ENCODE assay signal across 13 cellular contexts in genomic region chr16:3122926-3123570, GRCh38. TPM values are rescaled to one million over a fixed set of nuclear protein-coding genes. Genes with fewer than 3 reads are reported as not detected.
A peak's percentile ranks its signal among the peaks of the same experiment; 100 is the strongest.
DNase-seq lines count a peak whose midpoint lies in the region; ATAC-seq and TF ChIP-seq lines count a peak whose summit lies in the region.
"Had no signal": no experiment of that assay in that cellular context is flagged by ENCODE, and none has a peak within 500 bp of the region (broad histone marks: within the 10 kb centered on the region; RNA-seq: fewer than 3 reads in every experiment).

No MANE protein-coding gene starts in this region.

- no peak for ATAC-seq in CD8-positive, alpha-beta T cell
- no peak for ATAC-seq in activated T-helper 17 cell treated with anti-CD3 and anti-CD28 coated beads, Interleukin-2, amount 50 U/mL, for 72 hours (replicated peaks)

- H3K4me3 Mint-ChIP-seq in CD8-positive, alpha-beta T cell: peak overlapping the region; percentile 98
- H3K4me3 Mint-ChIP-seq in HFFc6: peak overlapping the region; percentile 96
- H3K4me3 Mint-ChIP-seq in activated T-helper 17 cell treated with anti-CD3 and anti-CD28 coated beads, Interleukin-2, amount 50 U/mL, for 72 hours: peak overlapping the region; percentile 91

- H3K4me3 ChIP-seq in CD8-positive, alpha-beta T cell (ENCODE audit: low read depth, low read length): no peak overlapping the region

- H3K27ac ChIP-seq in CD8-positive, alpha-beta T cell (ENCODE audit: low read depth, low read length): no peak overlapping the region

- no peaks in the 10 kb centered on the region for H3K9me3 ChIP-seq in CD8-positive, alpha-beta T cell (ENCODE audit: low read length)
- H3K9me3 ChIP-seq: uterus had no signal

- TF ChIP-seq CTCF in CD8-positive, alpha-beta T cell (IDR thresholded peaks at IDR 0.05): no peak
- no peak for TF ChIP-seq CTCF in HFFc6 (IDR thresholded peaks at IDR 0.05)

- no peaks in the 10 kb centered on the region for H3K36me3 ChIP-seq in CD8-positive, alpha-beta T cell (ENCODE audit: insufficient read depth, low read length)
- H3K36me3 ChIP-seq: uterus had no signal

- peaks cover 19% of the 10 kb centered on the region for H3K4me1 ChIP-seq in CD8-positive, alpha-beta T cell (ENCODE audit: insufficient read depth, low read length)

- H3K27ac Mint-ChIP-seq in CD8-positive, alpha-beta T cell: peak overlapping the region; percentile 95
- no peak overlapping the region for H3K27ac Mint-ChIP-seq in HFFc6
- no peak overlapping the region for H3K27ac Mint-ChIP-seq in activated T-helper 17 cell treated with anti-CD3 and anti-CD28 coated beads, Interleukin-2, amount 50 U/mL, for 72 hours

- peaks cover 33% of the 10 kb centered on the region for H3K4me1 Mint-ChIP-seq in CD8-positive, alpha-beta T cell (ENCODE audit: low read depth)
- peaks cover 18% of the 10 kb centered on the region for H3K4me1 Mint-ChIP-seq in HFFc6 (ENCODE audit: low read depth)
- peaks cover 16% of the 10 kb centered on the region for H3K4me1 Mint-ChIP-seq in activated T-helper 17 cell treated with anti-CD3 and anti-CD28 coated beads, Interleukin-2, amount 50 U/mL, for 72 hours

- no peaks in the 10 kb centered on the region for H3K27me3 ChIP-seq in CD8-positive, alpha-beta T cell (ENCODE audit: insufficient read depth, low read length)
- H3K27me3 ChIP-seq: uterus had no signal

- H3K9me3 Mint-ChIP-seq in CD8-positive, alpha-beta T cell: no peaks in the 10 kb centered on the region
- H3K9me3 Mint-ChIP-seq in HFFc6: no peaks in the 10 kb centered on the region
- H3K9me3 Mint-ChIP-seq in activated T-helper 17 cell treated with anti-CD3 and anti-CD28 coated beads, Interleukin-2, amount 50 U/mL, for 72 hours: no peaks in the 10 kb centered on the region

- peaks cover 5% of the 10 kb centered on the region for H3K36me3 Mint-ChIP-seq in CD8-positive, alpha-beta T cell
- H3K36me3 Mint-ChIP-seq in HFFc6 (ENCODE audit: low read depth): peaks cover 6% of the 10 kb centered on the region; the same call in 1 of the 2 replicates
- peaks cover 11% of the 10 kb centered on the region for H3K36me3 Mint-ChIP-seq in activated T-helper 17 cell treated with anti-CD3 and anti-CD28 coated beads, Interleukin-2, amount 50 U/mL, for 72 hours (ENCODE audit: low read depth)

- no peak for DNase-seq in CD8-positive, alpha-beta T cell
- DNase-seq in HFFc6: no peak
- peak; percentile 75 for DNase-seq in myocyte (ENCODE audit: low read depth)
- no peak for DNase-seq in cerebellar cortex (ENCODE audit: low spot score)
- DNase-seq in NCI-H146 treated with DMSO at 0.1 percent for 48 hours (lab: John Stamatoyannopoulos, UW; ENCODE audit: unreplicated experiment): no peak
- DNase-seq in DMS79 (lab: John Stamatoyannopoulos, UW): no peak
- no peak for DNase-seq in NCI-H2029 treated with DMSO at 0.1 percent for 48 hours (lab: John Stamatoyannopoulos, UW)
- DNase-seq: hippocampal formation, NCI-H2081 treated with DMSO at 0.1 percent for 48 hours, uterus had no signal

- CTCF ChIA-PET in CD8-positive, alpha-beta T cell (lab: Charles Lee): interaction anchor here (1.0 to 2.1 kb wide), 9 partner anchors 9 to 119 kb away, joined by 3 to 9 read pairs (median 4); no protein-coding TSS in a partner anchor

- H3K27me3 Mint-ChIP-seq in CD8-positive, alpha-beta T cell (ENCODE audit: low read depth): no peaks in the 10 kb centered on the region
- peaks cover 8% of the 10 kb centered on the region for H3K27me3 Mint-ChIP-seq in HFFc6 (ENCODE audit: insufficient read depth)
- H3K27me3 Mint-ChIP-seq in activated T-helper 17 cell treated with anti-CD3 and anti-CD28 coated beads, Interleukin-2, amount 50 U/mL, for 72 hours: no peaks in the 10 kb centered on the region

- POLR2A ChIA-PET in CD8-positive, alpha-beta T cell (lab: Charles Lee): interaction anchor here (0.6 to 1.0 kb wide), 4 partner anchors 16 to 78 kb away, joined by 3 to 4 read pairs (median 3); no protein-coding TSS in a partner anchor

- intact Hi-C loops in CD8-positive, alpha-beta T cell (cut with DNase I, micrococcal nuclease): no loop called here

RNA-seq across cellular contexts. Expression of gene ZNF205, which starts 10.7 kb away (rescaled TPM):
- not detected for total RNA-seq in CD8-positive, alpha-beta T cell
- total RNA-seq in HFFc6 (2021; fragmentation: NEBNext Ultra II Directional; extraction: Animal tissue kit (Norgen Biotek cat#: 25700)): 10 to 100 TPM in 2 of 6 experiments, 1 to 10 TPM in 4; 7.6 to 10.2 (median 9.5) TPM
- not detected for total RNA-seq in activated T-helper 17 cell treated with anti-CD3 and anti-CD28 coated beads, Interleukin-2, amount 50 U/mL, for 72 hours
- 29.2 and 33.3 TPM in 2 replicates for total RNA-seq in myocyte
- 15.4 TPM for polyA plus RNA-seq in myocyte (2012)

RNA-seq across cellular contexts. Expression of gene ZNF213, which starts 11.8 kb away (rescaled TPM):
- total RNA-seq in CD8-positive, alpha-beta T cell: 1 to 10 TPM; 1.8 to 2.2 TPM
- 1 to 10 TPM; 5.9 to 7.3 (median 6.9) TPM for total RNA-seq in HFFc6 (2021; fragmentation: NEBNext Ultra II Directional; extraction: Animal tissue kit (Norgen Biotek cat#: 25700))
- total RNA-seq in activated T-helper 17 cell treated with anti-CD3 and anti-CD28 coated beads, Interleukin-2, amount 50 U/mL, for 72 hours: 1 to 10 TPM; 6.4 to 8.6 TPM
- total RNA-seq in myocyte: 4.3 and 5.0 TPM in 2 replicates
- polyA plus RNA-seq in myocyte (2012): 12.8 TPM

RNA-seq across cellular contexts. Expression of gene ZSCAN10, which starts 24.0 kb away (rescaled TPM):
- total RNA-seq in CD8-positive, alpha-beta T cell: under 1 TPM in 1 of 2 experiments, not detected in 1; 0.62 TPM
- not detected for total RNA-seq in HFFc6 (2021; fragmentation: NEBNext Ultra II Directional; extraction: Animal tissue kit (Norgen Biotek cat#: 25700))
- under 1 TPM; 0.34 to 0.45 TPM for total RNA-seq in activated T-helper 17 cell treated with anti-CD3 and anti-CD28 coated beads, Interleukin-2, amount 50 U/mL, for 72 hours
- not detected in 2 replicates for total RNA-seq in myocyte
- not detected for polyA plus RNA-seq in myocyte (2012)
- total RNA-seq: mesenteric fat pad, uterus had no signal
- polyA plus RNA-seq: adipose tissue had no signal

RNA-seq across cellular contexts. Expression of gene IL32, which starts 57.6 kb away (rescaled TPM):
- total RNA-seq in CD8-positive, alpha-beta T cell: 100 to 1,000 TPM; 123 to 127 TPM
- 1 to 10 TPM in 5 of 6 experiments, under 1 TPM in 1; 1.00 to 2.3 (median 1.7) TPM for total RNA-seq in HFFc6 (2021; fragmentation: NEBNext Ultra II Directional; extraction: Animal tissue kit (Norgen Biotek cat#: 25700))
- 1,000 to 10,000 TPM; 3,603 to 3,666 TPM for total RNA-seq in activated T-helper 17 cell treated with anti-CD3 and anti-CD28 coated beads, Interleukin-2, amount 50 U/mL, for 72 hours
- 646 and 732 TPM in 2 replicates for total RNA-seq in myocyte
- polyA plus RNA-seq in myocyte (2012): 947 TPM

Comparison
In these comparisons a context has a peak if more than half of its experiments do, and no peak if none do; other contexts are left out.
1. RNA of gene ZNF205, which starts 10.7 kb away (total RNA-seq): 29.2 to 33.3 TPM in myocyte and 7.6 to 10.2 TPM in HFFc6; not detected in activated T-helper 17 cell treated with anti-CD3 and anti-CD28 coated beads, Interleukin-2, amount 50 U/mL, for 72 hours and not detected in CD8-positive, alpha-beta T cell; every median in the first group is over 4 times any median in the second.
2. Peak in every context shown above with its lines, with median percentiles within 50 percentile points of each other: H3K4me3 Mint-ChIP-seq.